ENCODE assay signal across 39 cellular contexts in the genomic region with DNA sequence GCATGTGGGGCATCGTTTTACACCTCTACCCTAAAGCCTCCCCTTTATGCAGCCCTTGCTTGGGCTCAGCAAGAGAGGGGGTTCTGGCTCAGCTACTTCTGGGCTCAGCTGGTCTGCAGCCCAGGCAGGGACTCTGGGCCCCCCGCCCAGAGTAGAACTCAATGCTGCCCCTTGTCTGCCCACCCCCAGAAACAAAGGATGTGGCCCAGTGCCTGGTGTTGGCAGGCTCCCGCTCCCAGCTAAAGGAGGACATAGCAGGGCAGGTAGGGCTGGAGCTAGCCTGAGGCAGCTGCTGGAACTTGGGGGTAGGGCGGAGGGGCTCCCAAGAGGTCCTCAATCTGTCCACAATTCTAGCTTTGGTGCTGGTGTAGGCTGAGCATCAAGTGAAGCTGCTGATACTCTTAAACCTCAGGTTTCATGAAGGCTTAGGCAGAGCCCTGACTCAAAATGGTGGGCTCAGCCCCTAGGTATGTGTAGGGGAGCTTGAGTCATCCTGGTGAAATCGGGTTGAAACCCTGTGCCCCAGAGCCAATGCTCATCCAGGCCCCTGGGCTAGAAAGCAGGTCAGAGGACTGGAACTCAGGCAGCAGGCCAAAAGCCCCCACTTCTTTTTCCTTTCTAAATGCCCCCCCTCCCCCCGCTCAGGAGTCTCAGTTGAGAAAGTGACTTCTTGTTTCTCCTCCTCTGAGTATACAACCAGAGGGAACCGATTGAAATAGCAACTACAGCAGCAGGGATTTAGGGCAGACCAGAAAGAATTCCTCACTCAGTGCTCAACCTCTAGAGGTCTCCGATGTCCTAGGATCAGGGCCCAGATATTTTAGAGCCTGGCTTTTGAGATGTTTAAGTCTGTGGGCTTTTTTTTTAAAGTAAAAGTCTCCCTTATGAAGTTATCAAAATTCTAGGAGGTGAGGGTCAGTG. TPM values are rescaled to one million over a fixed set of nuclear protein-coding genes. Genes with fewer than 3 reads are reported as not detected.
DNase-seq lines count a peak whose midpoint lies in the region; FAIRE-seq and TF ChIP-seq lines count a peak whose summit lies in the region.
"Had no signal": no experiment of that assay in that cellular context is flagged by ENCODE, and none has a peak within 500 bp of the region (broad histone marks: within the 10 kb centered on the region; RNA-seq: fewer than 3 reads in every experiment).

No MANE protein-coding gene starts in this region.

- no peaks in the 10 kb centered on the region for H3K36me3 ChIP-seq in H1 (ENCODE audit: control insufficient read depth in 2 of 4, insufficient read depth in 4 of 4, low read length in 3 of 4)
- H3K36me3 ChIP-seq in SJCRH30: no peaks in the 10 kb centered on the region
- H3K36me3 ChIP-seq: BLaER1 treated with 17β-estradiol and CSF1 and Interleukin-3, amounts not matched to agents 10 nM and 100 nM; heart left ventricle; ovary; SJSA1; transverse colon had no signal

- CTCF ChIA-PET in H1 (lab: Charles Lee; ENCODE audit: partially characterized antibody): interaction anchor here (0.8 to 9.2 kb wide), 17 partner anchors 10 to 417 kb away, joined by 3 to 68 read pairs (median 7); a partner anchor contains a TSS
- CTCF ChIA-PET in activated CD4-positive, alpha-beta T cell treated with anti-CD3 and anti-CD28 coated beads, Interleukin-2, amount 10 ng/mL, durations not matched to agents 7 days and 5 days (lab: Charles Lee): interaction anchor here (1.2 to 1.6 kb wide), 4 partner anchors 15 to 42 kb away, joined by 3 to 4 read pairs (median 4); no protein-coding TSS in a partner anchor

- no peak overlapping the region for H3K4me2 ChIP-seq in H1 (ENCODE audit: insufficient read depth in 1 of 2, low read depth in 2 of 2, low read length in 2 of 2)
- H3K4me2 ChIP-seq: BLaER1 treated with 17β-estradiol and CSF1 and Interleukin-3, amounts not matched to agents 10 nM and 100 nM; GM23338; smooth muscle cell had no signal

- no peaks in the 10 kb centered on the region for H3K4me1 Mint-ChIP-seq in activated CD4-positive, alpha-beta T cell treated with anti-CD3 and anti-CD28 coated beads, Interleukin-2, amount 10 ng/mL, durations not matched to agents 7 days and 5 days
- H3K4me1 Mint-ChIP-seq: activated B cell treated with CpG ODN at 0.5 μM for 24 hours; activated naive CD8-positive, alpha-beta T cell treated with anti-CD3 and anti-CD28 coated beads, Interleukin-2, amount 10 ng/mL, durations not matched to agents 7 days and 5 days; endodermal cell; GM23338; nephron progenitor cell had no signal

- peaks cover 0 to 4% of the 10 kb centered on the region in 2 experiments for H4K20me1 ChIP-seq in H1 (replicated peaks in 1 of 2; ENCODE audit: control insufficient read depth in 1 of 2, insufficient read depth in 2 of 2, low read length in 2 of 2)

- DNase-seq in C1 segment of cervical spinal cord (lab: John Stamatoyannopoulos, UW) (peak in 8 of 14 donors; percentile 21 to 76 (median 58)), NCI-H226 (peak; percentile 35), H1 (ENCODE audit: low read depth in 1 of 2, low spot score in 2 of 2) (no peak), pons (ENCODE audit: low spot score) (peak; percentile 55), GM13976 (ENCODE audit: low spot score) (no peak), SJCRH30 (no peak), NK-92 (lab: John Stamatoyannopoulos, UW; ENCODE audit: unreplicated experiment) (no peak)
- DNase-seq in activated CD4-positive, alpha-beta T cell treated with anti-CD3 and anti-CD28 coated beads, Interleukin-2, amount 10 ng/mL, durations not matched to agents 7 days and 5 days: no peak
- DNase-seq: activated B cell treated with CpG ODN at 0.5 μM for 24 hours; activated CD4-positive, alpha-beta T cell treated with anti-CD3 and anti-CD28 coated beads, Interleukin-2, amount 50 U/mL, for 1 hour; activated effector memory CD4-positive, alpha-beta T cell treated with anti-CD3 and anti-CD28 coated beads, Interleukin-2, amount 50 U/mL, for 16 hours; activated naive CD8-positive, alpha-beta T cell treated with anti-CD3 and anti-CD28 coated beads, Interleukin-2, amount 10 ng/mL, durations not matched to agents 7 days and 5 days; activated T-cell treated with anti-CD3 and anti-CD28 coated beads, Interleukin-2, amount 50 U/mL, for 1 hour; central memory CD4-positive, alpha-beta T cell; DMS53; endodermal cell; GDM1; HFFc6; IMR-90; MV-4-11; NCI-H1436; NCI-H345; NCI-H748 treated with DMSO at 0.1 percent for 48 hours; nephron progenitor cell; right cardiac atrium; stimulated activated CD4-positive, alpha-beta T cell treated with anti-CD3 and anti-CD28 coated beads, Interleukin-2, amount 100 ng/mL, for 24 hours; T-helper 1 cell; transverse colon had no signal

- no peak overlapping the region for H3K56ac ChIP-seq in H1 (replicated peaks; ENCODE audit: insufficient read length, low read depth, low read length)

- no peak overlapping the region for H3K23ac ChIP-seq in H1 (ENCODE audit: insufficient read length)

- H3K4me3 Mint-ChIP-seq in activated CD4-positive, alpha-beta T cell treated with anti-CD3 and anti-CD28 coated beads, Interleukin-2, amount 10 ng/mL, durations not matched to agents 7 days and 5 days: no peak overlapping the region
- H3K4me3 Mint-ChIP-seq: activated B cell treated with CpG ODN at 0.5 μM for 24 hours; activated naive CD8-positive, alpha-beta T cell treated with anti-CD3 and anti-CD28 coated beads, Interleukin-2, amount 10 ng/mL, durations not matched to agents 7 days and 5 days; dendritic cell treated with granulocyte-macrophage colony-stimulating factor and Interleukin-4, amounts not matched to agents 40 ng/mL and 50 ng/mL, for 4 days; endodermal cell; GM23338; HFFc6; nephron progenitor cell had no signal

- H3K14ac ChIP-seq in H1 (ENCODE audit: insufficient read length): no peak overlapping the region

- in situ Hi-C loops in GM13976 (cut with MboI; ENCODE audit: low sequenced_read_pairs, unreplicated experiment): no loop called here

- H3K9me3 ChIP-seq in H1 (ENCODE audit: insufficient read depth in 2 of 2, low read depth in 1 of 2, low read length in 1 of 2) (no peaks in the 10 kb centered on the region), SJCRH30 (replicated peaks) (no peaks in the 10 kb centered on the region)
- H3K9me3 ChIP-seq: BLaER1 treated with 17β-estradiol and CSF1 and Interleukin-3, amounts not matched to agents 10 nM and 100 nM; heart left ventricle; ovary; SJSA1; transverse colon had no signal

- no peak overlapping the region for H2BK20ac ChIP-seq in H1 (ENCODE audit: low read length)

- TF ChIP-seq CTCF in H1 (IDR thresholded peaks at IDR 0.05; ENCODE audit: control extremely low read depth in 1 of 3, insufficient read depth in 1 of 3, low read depth in 1 of 3, low read length in 3 of 3): no peak
- no peak for TF ChIP-seq CTCF in GM13976 (IDR thresholded peaks at IDR 0.05; ENCODE audit: borderline replicate concordance, control extremely low read depth, extremely low read depth, insufficient read depth, missing control alignments)

- H3K9ac ChIP-seq in H1 (replicated peaks in 1 of 4; ENCODE audit: extremely low read depth in 1 of 4, low read depth in 3 of 4, low read length in 3 of 4): no peak overlapping the region
- H3K9ac ChIP-seq: BLaER1 treated with 17β-estradiol and CSF1 and Interleukin-3, amounts not matched to agents 10 nM and 100 nM had no signal

- no peaks in the 10 kb centered on the region for H3K79me2 ChIP-seq in H1 (ENCODE audit: control insufficient read depth in 1 of 2, insufficient read depth in 2 of 2, low read length in 2 of 2)

- H2AFZ ChIP-seq in H1 (ENCODE audit: low read length): no peak overlapping the region
- H2AFZ ChIP-seq: GM23338 had no signal

- H2AK5ac ChIP-seq in H1 (ENCODE audit: low read depth, low read length): no peak overlapping the region

- no peak overlapping the region for H2BK5ac ChIP-seq in H1 (ENCODE audit: low read depth, low read length)

- H3K27ac ChIP-seq in H1 (ENCODE audit: low read depth, low read length) (no peak overlapping the region), SJCRH30 (no peak overlapping the region)
- H3K27ac ChIP-seq: BLaER1 treated with 17β-estradiol and CSF1 and Interleukin-3, amounts not matched to agents 10 nM and 100 nM; heart left ventricle; ovary; SJSA1; transverse colon had no signal

- H3K79me1 ChIP-seq in H1 (ENCODE audit: low read depth, low read length): no peaks in the 10 kb centered on the region

- H3K36me3 Mint-ChIP-seq in activated CD4-positive, alpha-beta T cell treated with anti-CD3 and anti-CD28 coated beads, Interleukin-2, amount 10 ng/mL, durations not matched to agents 7 days and 5 days (ENCODE audit: low read depth): no peaks in the 10 kb centered on the region
- H3K36me3 Mint-ChIP-seq: activated naive CD8-positive, alpha-beta T cell treated with anti-CD3 and anti-CD28 coated beads, Interleukin-2, amount 10 ng/mL, durations not matched to agents 7 days and 5 days had no signal

- no peak overlapping the region for H2BK12ac ChIP-seq in H1 (ENCODE audit: low read depth, low read length)

- POLR2A ChIA-PET in H1 (lab: Charles Lee; ENCODE audit: partially characterized antibody): interaction anchor here (0.6 to 1.8 kb wide), 3 partner anchors 9 to 74 kb away, joined by 3 to 5 read pairs (median 3); no protein-coding TSS in a partner anchor
- POLR2A ChIA-PET in activated CD4-positive, alpha-beta T cell treated with anti-CD3 and anti-CD28 coated beads, Interleukin-2, amount 10 ng/mL, durations not matched to agents 7 days and 5 days (lab: Charles Lee): no interaction called here

- no peak overlapping the region for H3K4ac ChIP-seq in H1 (replicated peaks; ENCODE audit: insufficient read length, low read depth, low read length)

- H2BK120ac ChIP-seq in H1 (replicated peaks; ENCODE audit: low read depth, low read length): no peak overlapping the region

- TF ChIP-seq POLR2A in H1 (IDR thresholded peaks at IDR 0.05; ENCODE audit: control extremely low read depth in 1 of 2, low read depth in 2 of 2, low read length in 2 of 2): no peak

- H4K91ac ChIP-seq in H1 (replicated peaks; ENCODE audit: insufficient read length, low read length): no peak overlapping the region

- H3K27me3 ChIP-seq in H1 (replicated peaks in 1 of 4; ENCODE audit: control insufficient read depth in 3 of 4, extremely low read depth in 1 of 4, insufficient read depth in 3 of 4, low read length in 3 of 4) (peaks cover 0 to 3% (median 1%) of the 10 kb centered on the region in 4 experiments; a peak in 3 of 7 replicates), SJCRH30 (no peaks in the 10 kb centered on the region)
- H3K27me3 ChIP-seq: ovary had no signal

- WGBS in H1 (ENCODE audit: extremely low coverage in 1 of 2, insufficient coverage in 1 of 2, insufficient read length in 1 of 2, insufficient replicate concordance in 2 of 2, low coverage in 1 of 2, low lambda C conversion rate in 2 of 2, missing lambda C conversion rate in 1 of 2), 2 experiments: 78% methylated on average over 8 of the region's 8 CpGs; no CpG with 5 or more reads in 1 of the 2 experiments

- no peak for TF ChIP-seq EP300 in H1 (IDR thresholded peaks at IDR 0.05; ENCODE audit: borderline replicate concordance in 1 of 2, low read depth in 2 of 2, low read length in 2 of 2)

- H3K9me3 Mint-ChIP-seq in activated CD4-positive, alpha-beta T cell treated with anti-CD3 and anti-CD28 coated beads, Interleukin-2, amount 10 ng/mL, durations not matched to agents 7 days and 5 days: no peaks in the 10 kb centered on the region
- H3K9me3 Mint-ChIP-seq: activated B cell treated with CpG ODN at 0.5 μM for 24 hours; activated naive CD8-positive, alpha-beta T cell treated with anti-CD3 and anti-CD28 coated beads, Interleukin-2, amount 10 ng/mL, durations not matched to agents 7 days and 5 days; dendritic cell treated with granulocyte-macrophage colony-stimulating factor and Interleukin-4, amounts not matched to agents 40 ng/mL and 50 ng/mL, for 4 days; endodermal cell; GM23338; HFFc6; nephron progenitor cell had no signal

- H3K4me3 ChIP-seq in H1 (ENCODE audit: extremely low read depth in 1 of 4, insufficient read depth in 2 of 4, low read depth in 3 of 4, low read length in 4 of 4) (no peak overlapping the region), SJCRH30 (no peak overlapping the region)
- H3K4me3 ChIP-seq: BLaER1 treated with 17β-estradiol and CSF1 and Interleukin-3, amounts not matched to agents 10 nM and 100 nM; GM23338; heart left ventricle; lung; ovary; SJSA1; smooth muscle cell; transverse colon had no signal

- H3K27ac Mint-ChIP-seq in activated CD4-positive, alpha-beta T cell treated with anti-CD3 and anti-CD28 coated beads, Interleukin-2, amount 10 ng/mL, durations not matched to agents 7 days and 5 days: no peak overlapping the region
- H3K27ac Mint-ChIP-seq: activated B cell treated with CpG ODN at 0.5 μM for 24 hours; activated naive CD8-positive, alpha-beta T cell treated with anti-CD3 and anti-CD28 coated beads, Interleukin-2, amount 10 ng/mL, durations not matched to agents 7 days and 5 days; dendritic cell treated with granulocyte-macrophage colony-stimulating factor and Interleukin-4, amounts not matched to agents 40 ng/mL and 50 ng/mL, for 4 days; endodermal cell; GM23338; HFFc6; nephron progenitor cell had no signal

- peaks cover under 1% of the 10 kb centered on the region for H3K27me3 Mint-ChIP-seq in activated CD4-positive, alpha-beta T cell treated with anti-CD3 and anti-CD28 coated beads, Interleukin-2, amount 10 ng/mL, durations not matched to agents 7 days and 5 days

- H4K8ac ChIP-seq in H1 (ENCODE audit: extremely low read depth, insufficient read depth, low read length): no peak overlapping the region

- no peak overlapping the region for H4K5ac ChIP-seq in H1 (ENCODE audit: insufficient read length, low read depth, low read length)

- no peak overlapping the region for H3K18ac ChIP-seq in H1 (ENCODE audit: extremely low read depth, low read length)

- no peaks in the 10 kb centered on the region for H3K23me2 ChIP-seq in H1 (ENCODE audit: low read depth, low read length)

- TF ChIP-seq RAD21 in H1 (IDR thresholded peaks at IDR 0.05 in 1 of 2, conservative IDR thresholded peaks at IDR 0.05 in 1 of 2; ENCODE audit: low read depth in 2 of 2, low read length in 2 of 2): peak; percentile 9 to 31; a peak in 2 of 4 replicates

- FAIRE-seq in H1 (lab: Jason Lieb, UNC): no peak
- FAIRE-seq: RCC 7860 had no signal

- H3K4me1 ChIP-seq in H1 (replicated peaks in 1 of 4; ENCODE audit: control insufficient read depth in 3 of 4, insufficient read depth in 4 of 4, low read length in 3 of 4) (no peaks in the 10 kb centered on the region), SJCRH30 (no peaks in the 10 kb centered on the region)
- H3K4me1 ChIP-seq: BLaER1 treated with 17β-estradiol and CSF1 and Interleukin-3, amounts not matched to agents 10 nM and 100 nM; heart left ventricle; SJSA1; transverse colon had no signal

- H2BK15ac ChIP-seq in H1 (ENCODE audit: low read length): no peak overlapping the region

RNA-seq across cellular contexts. Expression of a gene that starts 11.4 kb away (rescaled TPM):
- 0.06 and 0.13 TPM in 2 replicates for total RNA-seq in H1 (2021; fragmentation: NEBNext Ultra II Directional; extraction: Animal tissue kit (Norgen Biotek cat#: 25700))
- polyA plus RNA-seq in H1 (2011; rRNA removed): 0.14 and 0.25 TPM in 2 replicates
- polyA plus RNA-seq in H1 (2011; cell fraction: cytosol; rRNA removed): 0.23 TPM
- 0.48 TPM for polyA plus RNA-seq in H1 (2011; cell fraction: nucleus; rRNA removed)
- 0.09 to 0.24 TPM (median 0.15 TPM) in 4 replicates for polyA plus RNA-seq in H1 (2012, experiment 1 of 2)
- 0.14 TPM for polyA plus RNA-seq in H1 (2012, experiment 2 of 2)
- 0.06 TPM for polyA plus RNA-seq in H1 (2013, experiment 1 of 2)
- 0.09 TPM for polyA plus RNA-seq in H1 (2013, experiment 2 of 2)
- polyA minus RNA-seq in H1 (2011; rRNA and poly(A)+ RNA removed): 0.17 TPM in 1 of 2 replicates, not detected in the other
- not detected for polyA minus RNA-seq in H1 (2011; cell fraction: cytosol; rRNA and poly(A)+ RNA removed)
- polyA minus RNA-seq in H1 (2011; cell fraction: nucleus; rRNA and poly(A)+ RNA removed): 0.20 TPM
- total RNA-seq in SJCRH30 (2014; rRNA removed; shearing (Covaris generic)): not detected in 2 replicates
- not detected for total RNA-seq in activated CD4-positive, alpha-beta T cell treated with anti-CD3 and anti-CD28 coated beads, Interleukin-2, amount 10 ng/mL, durations not matched to agents 7 days and 5 days
- total RNA-seq: activated B cell treated with CpG ODN at 0.5 μM for 24 hours, fibroblast of villous mesenchyme, IMR-90 had no signal
- polyA plus RNA-seq: AG04450 had no signal

Comparison
In these comparisons a context has a peak if more than half of its experiments do, and no peak if none do; other contexts are left out.
1. DNase-seq: peak in C1 segment of cervical spinal cord (8 of 14), NCI-H226 (single experiment) and pons (single experiment); none in H1 (0 of 2), GM13976 (single experiment), SJCRH30 (0 of 2), NK-92 (single experiment) and activated CD4-positive, alpha-beta T cell treated with anti-CD3 and anti-CD28 coated beads, Interleukin-2, amount 10 ng/mL, durations not matched to agents 7 days and 5 days (single experiment).